ENCODE assay signal across 8 cellular contexts in genomic region chr18:73476021-73476420, GRCh38.
"Had no signal": no experiment of that assay in that cellular context is flagged by ENCODE, and none has a peak within 500 bp of the region (broad histone marks: within the 10 kb centered on the region; RNA-seq: fewer than 3 reads in every experiment).

No MANE protein-coding gene starts in this region.

- DNase-seq: GM23248, GOT3, H7, HCEC 1CT, IMR-90, KG1 had no signal

- FAIRE-seq: HepG2, K562 had no signal

- ATAC-seq: HepG2, K562 had no signal
